Comparison of ENCODE assay signal across 16 cellular contexts in genomic region chr5:131974956-131975726, GRCh38. TPM values are rescaled to one million over a fixed set of nuclear protein-coding genes. Genes with fewer than 3 reads are reported as not detected.
DNase-seq lines count a peak whose midpoint lies in the region; ATAC-seq and TF ChIP-seq lines count a peak whose summit lies in the region.
"Had no signal": no experiment of that assay in that cellular context is flagged by ENCODE, and none has a peak within 500 bp of the region (broad histone marks: within the 10 kb centered on the region; RNA-seq: fewer than 3 reads in every experiment).

No MANE protein-coding gene starts in this region.

- no peaks in the 10 kb centered on the region for H3F3A ChIP-seq in neural progenitor cell (ENCODE audit: low read depth)

- no peaks in the 10 kb centered on the region for H3K9me3 Mint-ChIP-seq in activated CD4-positive, alpha-beta memory T cell treated with anti-CD3 and anti-CD28 coated beads, Interleukin-2, amount 10 ng/mL, durations not matched to agents 7 days and 5 days
- H3K9me3 Mint-ChIP-seq in neural progenitor cell, result no peaks in the 10 kb centered on the region
- H3K9me3 Mint-ChIP-seq: brain had no signal

- H3K4me3 Mint-ChIP-seq in activated CD4-positive, alpha-beta memory T cell treated with anti-CD3 and anti-CD28 coated beads, Interleukin-2, amount 10 ng/mL, durations not matched to agents 7 days and 5 days, result peak overlapping the region; percentile 69
- no peak overlapping the region for H3K4me3 Mint-ChIP-seq in neural progenitor cell
- H3K4me3 Mint-ChIP-seq: brain had no signal

- H3K36me3 Mint-ChIP-seq in activated CD4-positive, alpha-beta memory T cell treated with anti-CD3 and anti-CD28 coated beads, Interleukin-2, amount 10 ng/mL, durations not matched to agents 7 days and 5 days (ENCODE audit: low read depth), result no peaks in the 10 kb centered on the region
- no peaks in the 10 kb centered on the region for H3K36me3 Mint-ChIP-seq in neural progenitor cell

- H3K27ac Mint-ChIP-seq in activated CD4-positive, alpha-beta memory T cell treated with anti-CD3 and anti-CD28 coated beads, Interleukin-2, amount 10 ng/mL, durations not matched to agents 7 days and 5 days, result peak overlapping the region; percentile 89
- peak overlapping the region; percentile 13 for H3K27ac Mint-ChIP-seq in neural progenitor cell
- H3K27ac Mint-ChIP-seq: brain had no signal

- ATAC-seq in DND-41 (ENCODE audit: insufficient read depth, low read depth) (peak; percentile 80), GM18502 (IDR thresholded peaks at IDR 0.05; ENCODE audit: poor library complexity, unreplicated experiment) (no peak)

- H3K4me1 ChIP-seq in DND-41 (ENCODE audit: insufficient read depth, low read length) (peaks cover 18% of the 10 kb centered on the region), neural progenitor cell (no peaks in the 10 kb centered on the region)

- peaks cover 26% of the 10 kb centered on the region for H3K4me1 Mint-ChIP-seq in activated CD4-positive, alpha-beta memory T cell treated with anti-CD3 and anti-CD28 coated beads, Interleukin-2, amount 10 ng/mL, durations not matched to agents 7 days and 5 days
- peaks cover 11% of the 10 kb centered on the region for H3K4me1 Mint-ChIP-seq in neural progenitor cell
- H3K4me1 Mint-ChIP-seq: brain had no signal

- H3K27me3 Mint-ChIP-seq in activated CD4-positive, alpha-beta memory T cell treated with anti-CD3 and anti-CD28 coated beads, Interleukin-2, amount 10 ng/mL, durations not matched to agents 7 days and 5 days, result no peaks in the 10 kb centered on the region
- H3K27me3 Mint-ChIP-seq in neural progenitor cell (ENCODE audit: insufficient read depth, low read depth), result peaks cover 8% of the 10 kb centered on the region
- H3K27me3 Mint-ChIP-seq: brain had no signal

- H3K9me3 ChIP-seq in DND-41 (ENCODE audit: insufficient read depth, low read length, severe bottlenecking), result no peaks in the 10 kb centered on the region
- H3K9me3 ChIP-seq in neural progenitor cell (ENCODE audit: low read depth), result no peaks in the 10 kb centered on the region

- H3K27me3 ChIP-seq in DND-41 (ENCODE audit: insufficient read depth, low read length, poor library complexity) (peaks cover 2% of the 10 kb centered on the region), neural progenitor cell (no peaks in the 10 kb centered on the region)

- H3K36me3 ChIP-seq in DND-41 (ENCODE audit: insufficient read depth, low read length) (no peaks in the 10 kb centered on the region), neural progenitor cell (no peaks in the 10 kb centered on the region)

- TF ChIP-seq CTCF in DND-41 (IDR thresholded peaks at IDR 0.05; ENCODE audit: borderline replicate concordance, extremely low read depth, low read length, poor library complexity, severe bottlenecking) (no peak), coronary artery (IDR thresholded peaks at IDR 0.05) (no peak), neural progenitor cell (IDR thresholded peaks at IDR 0.05) (no peak), GM10266 (IDR thresholded peaks at IDR 0.05; ENCODE audit: control insufficient read depth, insufficient read depth, low read depth, missing control alignments) (no peak)

- CTCF ChIA-PET in activated CD4-positive, alpha-beta memory T cell treated with anti-CD3 and anti-CD28 coated beads, Interleukin-2, amount 10 ng/mL, durations not matched to agents 7 days and 5 days (lab: Charles Lee), result no interaction called here

- DNase-seq in DND-41, result peak; percentile 39
- peak; percentile 39 for DNase-seq in activated CD4-positive, alpha-beta memory T cell treated with anti-CD3 and anti-CD28 coated beads, Interleukin-2, amount 10 ng/mL, durations not matched to agents 7 days and 5 days
- peak; percentile 54 for DNase-seq in coronary artery (ENCODE audit: low spot score)
- no peak for DNase-seq in neural progenitor cell (ENCODE audit: low spot score)
- no peak for DNase-seq in T1000 (lab: John Stamatoyannopoulos, UW)
- no peak for DNase-seq in D341Med (ENCODE audit: low spot score)
- DNase-seq in GM10266 (ENCODE audit: extremely low spot score), result no peak
- DNase-seq: C1 segment of cervical spinal cord; NCI-H2227 treated with DMSO at 0.1 percent for 48 hours; stimulated activated CD4-positive, alpha-beta T cell treated with anti-CD3 and anti-CD28 coated beads, Interleukin-1b, Interleukin-23, amount 100 ng/mL, for 48 hours had no signal

- H3K9ac ChIP-seq in DND-41 (ENCODE audit: low read depth, low read length) (no peak overlapping the region), neural progenitor cell (no peak overlapping the region)

- H3K79me2 ChIP-seq in DND-41 (ENCODE audit: insufficient read depth, low read length) (no peaks in the 10 kb centered on the region), neural progenitor cell (ENCODE audit: low read depth) (no peaks in the 10 kb centered on the region)

- peak overlapping the region; percentile 4; the same call in 1 of the 2 replicates for H3K27ac ChIP-seq in DND-41 (ENCODE audit: low read length)
- H3K27ac ChIP-seq in coronary artery, result no peak overlapping the region
- H3K27ac ChIP-seq in neural progenitor cell, result no peak overlapping the region

- H3K4me2 ChIP-seq in DND-41 (ENCODE audit: insufficient read depth, low read length) (0 out of 2 replicates have a peak overlapping the region, but pooled peaks have one; percentile 25), neural progenitor cell (no peak overlapping the region)

- H3K4me3 ChIP-seq in DND-41 (ENCODE audit: low read depth in 1 of 2, low read length in 2 of 2) (no peak overlapping the region), coronary artery (no peak overlapping the region), neural progenitor cell (no peak overlapping the region)

- H2AFZ ChIP-seq in DND-41 (ENCODE audit: low read depth, low read length) (peak overlapping the region; percentile 10; the same call in 1 of the 2 replicates), neural progenitor cell (replicated peaks) (peak overlapping the region; percentile 57)

- POLR2A ChIA-PET in activated CD4-positive, alpha-beta memory T cell treated with anti-CD3 and anti-CD28 coated beads, Interleukin-2, amount 10 ng/mL, durations not matched to agents 7 days and 5 days (lab: Charles Lee), result interaction anchor here (0.6 kb wide), 1 partner anchor 529 kb away, joined by 3 read pairs; no protein-coding TSS in a partner anchor

- H4K20me1 ChIP-seq in DND-41 (ENCODE audit: insufficient read depth, low read length) (no peaks in the 10 kb centered on the region), neural progenitor cell (ENCODE audit: low read depth) (no peaks in the 10 kb centered on the region)

RNA-seq across cellular contexts. Expression of gene MEIKIN, which starts 29.7 kb away (rescaled TPM):
- 1 to 10 TPM; 1.1 to 2.2 TPM for total RNA-seq in activated CD4-positive, alpha-beta memory T cell treated with anti-CD3 and anti-CD28 coated beads, Interleukin-2, amount 10 ng/mL, durations not matched to agents 7 days and 5 days
- not detected in 2 replicates for total RNA-seq in neural progenitor cell (ENCODE audit: low replicate concordance)
- total RNA-seq: activated CD8-positive, alpha-beta memory T cell treated with anti-CD3 and anti-CD28 coated beads for 36 hours; lower leg skin; MCF 10A; osteoblast had no signal

RNA-seq across cellular contexts. Expression of gene ACSL6, which starts 36.3 kb away (rescaled TPM):
- 10 to 100 TPM; 10.6 to 11.5 TPM for total RNA-seq in activated CD4-positive, alpha-beta memory T cell treated with anti-CD3 and anti-CD28 coated beads, Interleukin-2, amount 10 ng/mL, durations not matched to agents 7 days and 5 days
- total RNA-seq in neural progenitor cell (ENCODE audit: low replicate concordance), result not detected in 2 replicates
- total RNA-seq: MCF 10A, osteoblast had no signal

Comparison
In these comparisons a context has a peak if more than half of its experiments do, and no peak if none do; other contexts are left out.
1. DNase-seq: peak in DND-41 (single experiment), activated CD4-positive, alpha-beta memory T cell treated with anti-CD3 and anti-CD28 coated beads, Interleukin-2, amount 10 ng/mL, durations not matched to agents 7 days and 5 days (single experiment) and coronary artery (single experiment); none in neural progenitor cell (single experiment), T1000 (single experiment), D341Med (single experiment) and GM10266 (single experiment).
2. RNA of gene ACSL6, which starts 36.3 kb away (total RNA-seq): 10.6 to 11.5 TPM in activated CD4-positive, alpha-beta memory T cell treated with anti-CD3 and anti-CD28 coated beads, Interleukin-2, amount 10 ng/mL, durations not matched to agents 7 days and 5 days; not detected in neural progenitor cell; every median in the first group is over 10 times any median in the second.